1 cellular context compared by ENCODE assay signal in genomic region chr1:193070395-193070753, GRCh38.
TF ChIP-seq lines count a peak whose summit lies in the region.

No MANE protein-coding gene starts in this region.

TF ChIP-seq in K562, 482 proteins besides CTCF, POLR2A, EP300 and RAD21:
- peak; percentile 53; the same call in 1 of the 2 replicates for TF ChIP-seq GABPB1 (CRISPR knock-in tag; IDR thresholded peaks at IDR 0.05)
- 0 out of 2 replicates have a peak, but pooled peaks have one; percentile 38 for TF ChIP-seq ETV1 (tag; conservative IDR thresholded peaks at IDR 0.05; ENCODE audit: low read depth)
- TF ChIP-seq JUNB (CRISPR knock-in tag; conservative IDR thresholded peaks at IDR 0.05), result no peak
- TF ChIP-seq ELF1 (tag; IDR thresholded peaks at IDR 0.05), result 0 out of 2 replicates have a peak, but pooled peaks have one; percentile 31
- TF ChIP-seq RCOR1 (IDR thresholded peaks at IDR 0.05; ENCODE audit: borderline replicate concordance in 1 of 2, low read depth in 2 of 2, low read length in 2 of 2), result no peak
- 0 out of 2 replicates have a peak, but pooled peaks have one; percentile 3 for TF ChIP-seq SMAD4 (CRISPR knock-in tag; conservative IDR thresholded peaks at IDR 0.05)
- TF ChIP-seq, protein P1, sequence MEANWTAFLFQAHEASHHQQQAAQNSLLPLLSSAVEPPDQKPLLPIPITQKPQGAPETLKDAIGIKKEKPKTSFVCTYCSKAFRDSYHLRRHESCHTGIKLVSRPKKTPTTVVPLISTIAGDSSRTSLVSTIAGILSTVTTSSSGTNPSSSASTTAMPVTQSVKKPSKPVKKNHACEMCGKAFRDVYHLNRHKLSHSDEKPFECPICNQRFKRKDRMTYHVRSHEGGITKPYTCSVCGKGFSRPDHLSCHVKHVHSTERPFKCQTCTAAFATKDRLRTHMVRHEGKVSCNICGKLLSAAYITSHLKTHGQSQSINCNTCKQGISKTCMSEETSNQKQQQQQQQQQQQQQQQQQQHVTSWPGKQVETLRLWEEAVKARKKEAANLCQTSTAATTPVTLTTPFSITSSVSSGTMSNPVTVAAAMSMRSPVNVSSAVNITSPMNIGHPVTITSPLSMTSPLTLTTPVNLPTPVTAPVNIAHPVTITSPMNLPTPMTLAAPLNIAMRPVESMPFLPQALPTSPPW (CRISPR knock-in tag; IDR thresholded peaks at IDR 0.05), result 0 out of 2 replicates have a peak, but pooled peaks have one; percentile 4
- no peak for TF ChIP-seq NKRF (IDR thresholded peaks at IDR 0.05; ENCODE audit: borderline replicate concordance)
- no peak for TF ChIP-seq PHF21A (IDR thresholded peaks at IDR 0.05; ENCODE audit: borderline replicate concordance, low read depth)
- 0 out of 2 replicates have a peak, but pooled peaks have one; percentile 30 for TF ChIP-seq POLR2H (tag; IDR thresholded peaks at IDR 0.05; ENCODE audit: low read depth)
- no peak for TF ChIP-seq NR2C2 (CRISPR knock-in tag; IDR thresholded peaks at IDR 0.05)
- TF ChIP-seq NR2C2 (tag; IDR thresholded peaks at IDR 0.05), result peak; percentile 82
- TF ChIP-seq ZNF384 (IDR thresholded peaks at IDR 0.05; ENCODE audit: low read depth, low read length), result peak; percentile 50; the same call in 1 of the 2 replicates
- TF ChIP-seq HDAC1 (IDR thresholded peaks at IDR 0.05), result no peak
- TF ChIP-seq NR2C1 (IDR thresholded peaks at IDR 0.05), result peak; percentile 89
- peak; percentile 73 for TF ChIP-seq NR2C1 (tag; IDR thresholded peaks at IDR 0.05)
- TF ChIP-seq DMBX1 (CRISPR knock-in tag; IDR thresholded peaks at IDR 0.05; ENCODE audit: borderline replicate concordance), result peak; percentile 6; the same call in 1 of the 2 replicates
- peak; percentile 56 for TF ChIP-seq GABPA (tag; conservative IDR thresholded peaks at IDR 0.05; ENCODE audit: low read depth)
- TF ChIP-seq NFIC (IDR thresholded peaks at IDR 0.05), result peak; percentile 36; the same call in 1 of the 2 replicates
- TF ChIP-seq CBX3 (IDR thresholded peaks at IDR 0.05; ENCODE audit: borderline replicate concordance in 1 of 2, low read length in 2 of 2), result no peak
